In genomic region chr2:177020524-177021119, GRCh38 we compare ENCODE assay signal across 23 cellular contexts.
"Had no signal": no experiment of that assay in that cellular context is flagged by ENCODE, and none has a peak within 500 bp of the region (broad histone marks: within the 10 kb centered on the region; RNA-seq: fewer than 3 reads in every experiment).

No MANE protein-coding gene starts in this region.

- H3K27ac ChIP-seq: ascending aorta, body of pancreas, Peyer's patch, RWPE1, SJCRH30 had no signal

- DNase-seq: activated B cell treated with CpG ODN at 0.5 μM for 24 hours; activated CD4-positive, alpha-beta memory T cell treated with anti-CD3 and anti-CD28 coated beads for 36 hours; activated CD4-positive, alpha-beta T cell treated with anti-CD3 and anti-CD28 coated beads, Interleukin-2, amount 10 ng/mL, durations not matched to agents 7 days and 5 days; activated CD8-positive, alpha-beta memory T cell treated with anti-CD3 and anti-CD28 coated beads for 24 hours; activated effector memory CD4-positive, alpha-beta T cell treated with anti-CD3 and anti-CD28 coated beads, Interleukin-2, amount 50 U/mL, for 16 hours; activated naive CD4-positive, alpha-beta T cell treated with Interleukin-2 at 50 U/mL for 16 hours; activated naive CD8-positive, alpha-beta T cell treated with anti-CD3 and anti-CD28 coated beads, Interleukin-2, amount 50 U/mL, for 24 hours; activated T-cell treated with anti-CD3 and anti-CD28 coated beads, Interleukin-2, amount 50 U/mL, for 4 hours; amniotic stem cell; body of pancreas; central memory CD4-positive, alpha-beta T cell; MG63; NCI-H1105; NCI-H1436; NCI-H1694 treated with DMSO at 0.1 percent for 48 hours; NCI-H2081 treated with DMSO at 0.1 percent for 48 hours; NCI-H446; NCI-H524; Peyer's patch; Right ventricle myocardium superior; SJCRH30 had no signal

- H3K4me1 ChIP-seq: ascending aorta, body of pancreas, Peyer's patch, SJCRH30 had no signal

- H3K9me3 ChIP-seq: ascending aorta, body of pancreas, MG63, Peyer's patch, SJCRH30 had no signal

- H3K4me3 ChIP-seq: ascending aorta, body of pancreas, MG63, Peyer's patch, SJCRH30 had no signal

- H3K36me3 ChIP-seq: ascending aorta, MG63, Peyer's patch, SJCRH30 had no signal

- H3K27me3 ChIP-seq: ascending aorta, body of pancreas, Peyer's patch had no signal
